Comparison of ENCODE assay signal across 26 cellular contexts in the genomic region with DNA sequence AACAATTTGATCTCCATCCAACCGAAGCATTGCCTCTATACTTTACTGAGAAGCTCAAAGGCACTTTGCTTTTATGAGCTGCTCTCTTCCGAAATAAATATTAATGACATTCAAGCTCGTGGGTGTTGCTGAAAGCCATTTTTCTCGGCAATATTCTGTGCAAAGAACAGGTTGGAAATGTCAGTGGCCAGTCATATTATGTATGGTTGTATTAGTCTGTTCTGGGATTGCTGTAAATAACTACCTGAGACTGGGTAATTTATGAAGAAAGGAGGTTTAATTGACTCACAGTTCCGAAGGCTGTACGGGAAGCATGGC. TPM values are rescaled to one million over a fixed set of nuclear protein-coding genes. Genes with fewer than 3 reads are reported as not detected.
A peak's percentile ranks its signal among the peaks of the same experiment; 100 is the strongest.
DNase-seq lines count a peak whose midpoint lies in the region; ATAC-seq and TF ChIP-seq lines count a peak whose summit lies in the region.
"Had no signal": no experiment of that assay in that cellular context is flagged by ENCODE, and none has a peak within 500 bp of the region (broad histone marks: within the 10 kb centered on the region; RNA-seq: fewer than 3 reads in every experiment).

No MANE protein-coding gene starts in this region.

- H3K36me3 ChIP-seq in right atrium auricular region (no peaks in the 10 kb centered on the region), SK-N-MC (ENCODE audit: insufficient read depth, low read length) (no peaks in the 10 kb centered on the region), iPS-20b (ENCODE audit: insufficient read depth, low read depth, low read length) (no peaks in the 10 kb centered on the region), tibial nerve (no peaks in the 10 kb centered on the region)
- H3K36me3 ChIP-seq: vagina had no signal

- H3K4me1 ChIP-seq in right cardiac atrium (ENCODE audit: control insufficient read depth, insufficient read depth, low read length): peaks cover 5% of the 10 kb centered on the region
- H3K4me1 ChIP-seq in right atrium auricular region: peaks cover 0 to 9% of the 10 kb centered on the region in 2 donors
- peaks cover 31% of the 10 kb centered on the region for H3K4me1 ChIP-seq in iPS-20b (ENCODE audit: insufficient read depth, low read length)
- peaks cover 0 to 8% (median 0%) of the 10 kb centered on the region in 4 donors for H3K4me1 ChIP-seq in tibial nerve
- H3K4me1 ChIP-seq: foreskin keratinocyte, vagina had no signal

- no peak for TF ChIP-seq CTCF in right atrium auricular region (IDR thresholded peaks at IDR 0.05)
- TF ChIP-seq CTCF in tibial nerve (IDR thresholded peaks at IDR 0.05): no peak
- TF ChIP-seq CTCF in RWPE1 (conservative IDR thresholded peaks at IDR 0.05; ENCODE audit: low read depth): no peak

- 71% methylated on average over 6 of the region's 6 CpGs for WGBS in right cardiac atrium
- WGBS in tibial nerve, 2 donors: 57 to 61% methylated on average over 6 of the region's 6 CpGs

- POLR2A ChIA-PET in RWPE1 (lab: Yijun Ruan, JAX; ENCODE audit: low non-redundant PET): no interaction called here

- intact Hi-C loops in right cardiac atrium (cut with DNase I): no loop called here

- no peak for TF ChIP-seq POLR2A in tibial nerve (IDR thresholded peaks at IDR 0.05)

- H3K9me3 ChIP-seq in right cardiac atrium (ENCODE audit: control insufficient read depth, low read length) (no peaks in the 10 kb centered on the region), right atrium auricular region (no peaks in the 10 kb centered on the region), SK-N-MC (ENCODE audit: low read depth, low read length) (no peaks in the 10 kb centered on the region), iPS-20b (ENCODE audit: insufficient read depth, low read depth, low read length) (no peaks in the 10 kb centered on the region; the same call in 1 of the 2 replicates), tibial nerve (peaks cover 0 to 4% (median 0%) of the 10 kb centered on the region in 4 donors)
- H3K9me3 ChIP-seq: vagina had no signal

- no peak for TF ChIP-seq EP300 in tibial nerve (IDR thresholded peaks at IDR 0.05)

- ATAC-seq in right cardiac atrium (no peak), HG02588 (IDR thresholded peaks at IDR 0.05; ENCODE audit: unreplicated experiment) (no peak)
- ATAC-seq: foreskin keratinocyte had no signal

- H3K27ac ChIP-seq in right cardiac atrium (ENCODE audit: low read length) (peak overlapping the region; percentile 82), right atrium auricular region (no peak overlapping the region), SK-N-MC (no peak overlapping the region), iPS-20b (ENCODE audit: low read length) (no peak overlapping the region), tibial nerve (peak overlapping the region; percentile 57 to 71 (median 68)), RWPE1 (no peak overlapping the region)
- H3K27ac ChIP-seq: C4-2B, foreskin keratinocyte, hepatocyte, vagina had no signal

- DNase-seq in right cardiac atrium (no peak), right atrium auricular region (ENCODE audit: low spot score) (no peak), SK-N-MC (ENCODE audit: low read depth, low spot score) (no peak), tibial nerve (ENCODE audit: low spot score in 2 of 2) (no peak), LoVo (ENCODE audit: low spot score) (no peak), RWPE1 (ENCODE audit: low spot score) (no peak)
- DNase-seq: activated CD4-positive, alpha-beta T cell treated with anti-CD3 and anti-CD28 coated beads, Interleukin-2, amount 10 ng/mL, durations not matched to agents 24 days and 14 days; aorta; DMS 273 treated with DMSO at 0.1 percent for 48 hours; effector CD4-positive, alpha-beta T cell; foreskin keratinocyte; HCEC 1CT; mammary epithelial cell; NCI-H1105; NCI-H2029 treated with DMSO at 0.1 percent for 48 hours; NCI-H226; NCI-H774; stimulated activated CD4-positive, alpha-beta T cell treated with anti-CD3 and anti-CD28 coated beads, Interleukin-1b, Interleukin-23, amount 100 ng/mL, for 48 hours had no signal

- CTCF ChIA-PET in RWPE1 (lab: Yijun Ruan, JAX): no interaction called here

- H3K9ac ChIP-seq in SK-N-MC (ENCODE audit: insufficient read length): no peak overlapping the region
- peak overlapping the region; percentile 74; the same call in 1 of the 2 replicates for H3K9ac ChIP-seq in iPS-20b (ENCODE audit: low read depth, low read length)

- no peak overlapping the region for H3K4me3 ChIP-seq in right cardiac atrium (ENCODE audit: low read length)
- no peak overlapping the region for H3K4me3 ChIP-seq in right atrium auricular region
- 0 out of 2 replicates have a peak overlapping the region, but pooled peaks have one; percentile 11 for H3K4me3 ChIP-seq in SK-N-MC
- H3K4me3 ChIP-seq in iPS-20b (ENCODE audit: low read length): peak overlapping the region; percentile 37
- H3K4me3 ChIP-seq in tibial nerve: no peak overlapping the region
- H3K4me3 ChIP-seq: hepatocyte, skin epidermis, vagina had no signal

- no peaks in the 10 kb centered on the region for H3K27me3 ChIP-seq in right cardiac atrium (ENCODE audit: control insufficient read depth, insufficient read depth)
- no peaks in the 10 kb centered on the region for H3K27me3 ChIP-seq in right atrium auricular region
- H3K27me3 ChIP-seq in iPS-20b (ENCODE audit: insufficient read depth, low read length): no peaks in the 10 kb centered on the region
- H3K27me3 ChIP-seq in tibial nerve: no peaks in the 10 kb centered on the region
- H3K27me3 ChIP-seq: hepatocyte, vagina had no signal

RNA-seq across cellular contexts. Expression of a gene that starts 32.1 kb away (rescaled TPM):
- total RNA-seq in right cardiac atrium: 1 to 10 TPM; 1.4 to 3.2 (median 1.8) TPM
- polyA plus RNA-seq in right cardiac atrium: 4.7 TPM
- total RNA-seq in right atrium auricular region: 1 to 10 TPM; 2.2 to 2.4 TPM
- 10 to 100 TPM; 13.7 to 47.6 (median 32.6) TPM for total RNA-seq in tibial nerve
- total RNA-seq: naive thymus-derived CD8-positive, alpha-beta T cell had no signal
- polyA plus RNA-seq: keratinocyte had no signal

RNA-seq across cellular contexts. Expression of a gene that starts 38.0 kb away (rescaled TPM):
- total RNA-seq in right cardiac atrium (10 to 100 TPM; 24.3 to 30.1 (median 27.5) TPM), right atrium auricular region (10 to 100 TPM; 33.8 to 42.2 TPM), tibial nerve (100 to 1,000 TPM in 1 of 4 donors, 10 to 100 TPM in 3; 37.5 to 100 (median 68.0) TPM)
- polyA plus RNA-seq in right cardiac atrium: 43.1 TPM

Comparison
In these comparisons a context has a peak if more than half of its experiments do, and no peak if none do; other contexts are left out.
1. H3K27ac ChIP-seq: peak in right cardiac atrium (single experiment) and tibial nerve (4 of 4); none in right atrium auricular region (0 of 2), SK-N-MC (single experiment), iPS-20b (single experiment) and RWPE1 (single experiment).
2. H3K4me3 ChIP-seq: peak in SK-N-MC (single experiment) and iPS-20b (single experiment); none in right cardiac atrium (single experiment), right atrium auricular region (0 of 2) and tibial nerve (0 of 4).